ENCODE assay signal across 39 cellular contexts in the genomic region with DNA sequence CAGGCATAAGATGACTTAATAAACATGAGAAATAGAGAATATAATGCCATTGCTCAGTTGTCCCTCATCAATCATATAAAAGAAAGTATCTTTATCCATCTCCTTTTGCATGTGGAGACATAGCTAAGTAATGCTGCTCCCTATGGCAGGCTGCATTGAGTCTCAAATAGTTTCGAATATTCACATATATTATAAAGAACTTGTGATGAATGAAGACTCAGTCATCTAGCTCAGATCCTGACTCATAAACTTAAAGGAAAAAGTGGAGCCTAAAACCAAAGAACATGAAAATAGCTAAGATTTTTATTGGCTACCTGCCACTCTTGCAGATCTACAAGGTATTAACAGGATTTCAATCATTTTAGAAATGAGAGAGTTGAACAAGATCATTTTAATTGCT. TPM values are rescaled to one million over a fixed set of nuclear protein-coding genes. Genes with fewer than 3 reads are reported as not detected.
"Had no signal": no experiment of that assay in that cellular context is flagged by ENCODE, and none has a peak within 500 bp of the region (broad histone marks: within the 10 kb centered on the region; RNA-seq: fewer than 3 reads in every experiment).

No MANE protein-coding gene starts in this region.

- H3K4me1 ChIP-seq: adrenal gland, body of pancreas, breast epithelium had no signal

- H3K36me3 Mint-ChIP-seq: activated CD4-positive, alpha-beta memory T cell treated with anti-CD3 and anti-CD28 coated beads for 36 hours; activated naive CD4-positive, alpha-beta T cell treated with anti-CD3 and anti-CD28 coated beads, Interleukin-2, amount 50 U/mL, for 72 hours; activated naive CD8-positive, alpha-beta T cell treated with anti-CD3 and anti-CD28 coated beads for 36 hours had no signal

- H3K36me3 ChIP-seq: adrenal gland, brain microvascular endothelial cell, breast epithelium, cardiac muscle cell had no signal

- H3K4me3 Mint-ChIP-seq: activated B cell treated with CpG ODN at 0.5 μM for 24 hours; activated CD4-positive, alpha-beta memory T cell treated with anti-CD3 and anti-CD28 coated beads for 36 hours; activated CD4-positive, alpha-beta T cell treated with anti-CD3 and anti-CD28 coated beads, Interleukin-2, amount 10 ng/mL, durations not matched to agents 24 days and 14 days; activated CD8-positive, alpha-beta T cell treated with anti-CD3 and anti-CD28 coated beads for 36 hours; activated naive CD4-positive, alpha-beta T cell treated with anti-CD3 and anti-CD28 coated beads for 36 hours; activated naive CD8-positive, alpha-beta T cell treated with anti-CD3 and anti-CD28 coated beads for 36 hours; activated T-cell treated with anti-CD3 and anti-CD28 coated beads, Interleukin-2, amount 50 U/mL, for 4 hours; activated T-cell treated with anti-CD3 and anti-CD28 coated beads, Interleukin-2, amount 50 U/mL, for 72 hours; activated T-helper 1 cell treated with anti-CD3 and anti-CD28 coated beads, Interleukin-12 subunit alpha, Interleukin-12 subunit beta, Interleukin-2, Interleukin-4 antibody, amounts not matched to agents 30 ng/mL and 10 ng/mL and 1 ng/mL, durations not matched to agents 14 hours and 24 hours and 36 hours; activated T-helper 17 cell treated with anti-CD3 and anti-CD28 coated beads, Interleukin-2, amount 50 U/mL, for 72 hours; central memory CD8-positive, alpha-beta T cell; T-helper 1 cell treated with Interleukin-12 subunit alpha and Interleukin-12 subunit beta and Interleukin-4 antibody, amounts not matched to agents 30 μg/mL and 1 μg/mL, for 36 hours; T-helper 2 cell treated with Interferon-gamma antibody and Interleukin-4, amounts not matched to agents 5 μg/mL and 100 μg/mL, for 36 hours had no signal

- H3K27me3 Mint-ChIP-seq: activated B cell treated with CpG ODN at 0.5 μM for 24 hours; activated CD4-positive, alpha-beta memory T cell treated with anti-CD3 and anti-CD28 coated beads for 36 hours; activated CD4-positive, alpha-beta T cell treated with anti-CD3 and anti-CD28 coated beads, Interleukin-2, amount 10 ng/mL, durations not matched to agents 24 days and 14 days; activated CD8-positive, alpha-beta T cell treated with anti-CD3 and anti-CD28 coated beads for 36 hours; activated naive CD8-positive, alpha-beta T cell treated with anti-CD3 and anti-CD28 coated beads for 36 hours; activated T-helper 17 cell treated with anti-CD3 and anti-CD28 coated beads, Interleukin-2, amount 50 U/mL, for 72 hours; central memory CD8-positive, alpha-beta T cell had no signal

- H3K4me1 Mint-ChIP-seq: activated B cell treated with CpG ODN at 0.5 μM for 24 hours; activated CD4-positive, alpha-beta T cell treated with anti-CD3 and anti-CD28 coated beads, Interleukin-2, amount 10 ng/mL, durations not matched to agents 24 days and 14 days; activated naive CD8-positive, alpha-beta T cell treated with anti-CD3 and anti-CD28 coated beads for 36 hours; activated T-helper 17 cell treated with anti-CD3 and anti-CD28 coated beads, Interleukin-2, amount 50 U/mL, for 72 hours; central memory CD8-positive, alpha-beta T cell had no signal

- DNase-seq: activated B cell treated with CpG ODN at 0.5 μM for 24 hours; activated CD4-positive, alpha-beta memory T cell treated with anti-CD3 and anti-CD28 coated beads for 36 hours; activated CD4-positive, alpha-beta T cell treated with anti-CD3 and anti-CD28 coated beads for 4 hours; activated CD4-positive, alpha-beta T cell treated with anti-CD3 and anti-CD28 coated beads, Interleukin-2, amount 10 ng/mL, durations not matched to agents 24 days and 14 days; activated CD4-positive, alpha-beta T cell treated with anti-CD3 and anti-CD28 coated beads, Interleukin-2, amount 50 U/mL, for 1 hour; activated CD4-positive, alpha-beta T cell treated with anti-CD3 and anti-CD28 coated beads, Interleukin-2, amount 50 U/mL, for 4 hours; activated CD4-positive, CD25-positive, alpha-beta regulatory T cell treated with anti-CD3 and anti-CD28 coated beads, Interleukin-2, amount 50 U/mL, for 72 hours; activated CD8-positive, alpha-beta memory T cell treated with anti-CD3 and anti-CD28 coated beads, Interleukin-2, amount 50 U/mL, for 4 hours; activated CD8-positive, alpha-beta T cell treated with anti-CD3 and anti-CD28 coated beads for 36 hours; activated effector memory CD4-positive, alpha-beta T cell treated with anti-CD3 and anti-CD28 coated beads, Interleukin-2, amount 50 U/mL, for 16 hours; activated gamma-delta T cell treated with Interleukin-2 at 50 U/mL for 16 hours; activated naive CD4-positive, alpha-beta T cell; activated naive CD4-positive, alpha-beta T cell treated with anti-CD3 and anti-CD28 coated beads for 36 hours; activated naive CD4-positive, alpha-beta T cell treated with anti-CD3 and anti-CD28 coated beads, Interleukin-2, amount 50 U/mL, for 16 hours; activated naive CD8-positive, alpha-beta T cell treated with anti-CD3 and anti-CD28 coated beads for 36 hours; activated T-cell treated with anti-CD3 and anti-CD28 coated beads for 4 hours; activated T-cell treated with anti-CD3 and anti-CD28 coated beads, Interleukin-2, amount 50 U/mL, for 1 hour; activated T-cell treated with anti-CD3 and anti-CD28 coated beads, Interleukin-2, amount 50 U/mL, for 4 hours; activated T-cell treated with anti-CD3 and anti-CD28 coated beads, Interleukin-2, amount 50 U/mL, for 72 hours; adrenal gland; amniotic stem cell; aorta; body of pancreas; brain microvascular endothelial cell; caudate nucleus; cerebellar nuclear complex; T-helper 1 cell; T-helper 2 cell; T-helper 9 cell had no signal

- H3K27ac ChIP-seq: adrenal gland, body of pancreas, brain microvascular endothelial cell, breast epithelium, cardiac muscle cell, VCaP had no signal

- H3K27ac Mint-ChIP-seq: activated B cell treated with CpG ODN at 0.5 μM for 24 hours; activated CD4-positive, alpha-beta memory T cell treated with anti-CD3 and anti-CD28 coated beads for 36 hours; activated CD4-positive, alpha-beta T cell treated with anti-CD3 and anti-CD28 coated beads, Interleukin-2, amount 10 ng/mL, durations not matched to agents 24 days and 14 days; activated CD8-positive, alpha-beta T cell treated with anti-CD3 and anti-CD28 coated beads for 36 hours; activated naive CD4-positive, alpha-beta T cell treated with anti-CD3 and anti-CD28 coated beads for 36 hours; activated naive CD4-positive, alpha-beta T cell treated with anti-CD3 and anti-CD28 coated beads, Interleukin-2, amount 50 U/mL, for 72 hours; activated naive CD8-positive, alpha-beta T cell treated with anti-CD3 and anti-CD28 coated beads for 36 hours; activated T-cell treated with anti-CD3 and anti-CD28 coated beads, Interleukin-2, amount 50 U/mL, for 72 hours; activated T-helper 1 cell treated with anti-CD3 and anti-CD28 coated beads, Interleukin-12 subunit alpha, Interleukin-12 subunit beta, Interleukin-2, Interleukin-4 antibody, amounts not matched to agents 30 ng/mL and 10 ng/mL and 1 ng/mL, durations not matched to agents 14 hours and 24 hours and 36 hours; activated T-helper 17 cell treated with anti-CD3 and anti-CD28 coated beads, Interleukin-2, amount 50 U/mL, for 72 hours; T-helper 1 cell treated with Interleukin-12 subunit alpha and Interleukin-12 subunit beta and Interleukin-4 antibody, amounts not matched to agents 30 μg/mL and 1 μg/mL, for 36 hours; T-helper 2 cell treated with Interferon-gamma antibody and Interleukin-4, amounts not matched to agents 5 μg/mL and 100 μg/mL, for 36 hours had no signal

- H3K9me3 Mint-ChIP-seq: activated B cell treated with CpG ODN at 0.5 μM for 24 hours; activated CD4-positive, alpha-beta memory T cell treated with anti-CD3 and anti-CD28 coated beads for 36 hours; activated CD4-positive, alpha-beta T cell treated with anti-CD3 and anti-CD28 coated beads, Interleukin-2, amount 10 ng/mL, durations not matched to agents 24 days and 14 days; activated CD8-positive, alpha-beta T cell treated with anti-CD3 and anti-CD28 coated beads for 36 hours; activated naive CD4-positive, alpha-beta T cell treated with anti-CD3 and anti-CD28 coated beads for 36 hours; activated naive CD4-positive, alpha-beta T cell treated with anti-CD3 and anti-CD28 coated beads, Interleukin-2, amount 50 U/mL, for 72 hours; activated naive CD8-positive, alpha-beta T cell treated with anti-CD3 and anti-CD28 coated beads for 36 hours; activated T-cell treated with anti-CD3 and anti-CD28 coated beads, Interleukin-2, amount 50 U/mL, for 4 hours; activated T-cell treated with anti-CD3 and anti-CD28 coated beads, Interleukin-2, amount 50 U/mL, for 72 hours; activated T-helper 1 cell treated with anti-CD3 and anti-CD28 coated beads, Interleukin-12 subunit alpha, Interleukin-12 subunit beta, Interleukin-2, Interleukin-4 antibody, amounts not matched to agents 30 ng/mL and 10 ng/mL and 1 ng/mL, durations not matched to agents 14 hours and 24 hours and 36 hours; activated T-helper 17 cell treated with anti-CD3 and anti-CD28 coated beads, Interleukin-2, amount 50 U/mL, for 72 hours; central memory CD8-positive, alpha-beta T cell; T-helper 1 cell treated with Interleukin-12 subunit alpha and Interleukin-12 subunit beta and Interleukin-4 antibody, amounts not matched to agents 30 μg/mL and 1 μg/mL, for 36 hours; T-helper 2 cell treated with Interferon-gamma antibody and Interleukin-4, amounts not matched to agents 5 μg/mL and 100 μg/mL, for 36 hours had no signal

- H3K4me3 ChIP-seq: adrenal gland, body of pancreas, breast epithelium, cardiac muscle cell had no signal

- H3K9me3 ChIP-seq: adrenal gland, body of pancreas, breast epithelium had no signal

- H3K27me3 ChIP-seq: adrenal gland, body of pancreas, brain microvascular endothelial cell, breast epithelium, cardiac muscle cell had no signal

RNA-seq across cellular contexts. Expression of a gene that starts 11.7 kb away (rescaled TPM):
- total RNA-seq: activated B cell treated with CpG ODN at 0.5 μM for 24 hours; activated CD4-positive, alpha-beta memory T cell treated with anti-CD3 and anti-CD28 coated beads for 36 hours; activated CD4-positive, alpha-beta T cell treated with anti-CD3 and anti-CD28 coated beads, Interleukin-2, amount 10 ng/mL, durations not matched to agents 24 days and 14 days; activated CD8-positive, alpha-beta memory T cell treated with anti-CD3 and anti-CD28 coated beads for 36 hours; activated CD8-positive, alpha-beta T cell treated with anti-CD3 and anti-CD28 coated beads for 36 hours; activated naive CD4-positive, alpha-beta T cell treated with anti-CD3 and anti-CD28 coated beads for 36 hours; activated naive CD4-positive, alpha-beta T cell treated with anti-CD3 and anti-CD28 coated beads, Interleukin-2, amount 50 U/mL, for 72 hours; activated naive CD8-positive, alpha-beta T cell treated with anti-CD3 and anti-CD28 coated beads for 36 hours; activated T-cell treated with anti-CD3 and anti-CD28 coated beads, Interleukin-2, amount 50 U/mL, for 4 hours; activated T-cell treated with anti-CD3 and anti-CD28 coated beads, Interleukin-2, amount 50 U/mL, for 72 hours; activated T-helper 1 cell treated with anti-CD3 and anti-CD28 coated beads, Interleukin-12 subunit alpha, Interleukin-12 subunit beta, Interleukin-2, Interleukin-4 antibody, amounts not matched to agents 30 ng/mL and 10 ng/mL and 1 ng/mL, durations not matched to agents 14 hours and 24 hours and 36 hours; activated T-helper 17 cell treated with anti-CD3 and anti-CD28 coated beads, Interleukin-2, amount 50 U/mL, for 72 hours had no signal
- polyA plus RNA-seq: cardiac muscle cell had no signal
